ENCODE assay signal across 8 cellular contexts in genomic region chr2:195535911-195536522, GRCh38.
DNase-seq lines count a peak whose midpoint lies in the region; ATAC-seq lines count a peak whose summit lies in the region.

No MANE protein-coding gene starts in this region.

- peak; percentile 84 for ATAC-seq in HG03108 (IDR thresholded peaks at IDR 0.05; ENCODE audit: unreplicated experiment)
- ATAC-seq in activated naive CD8-positive, alpha-beta T cell treated with anti-CD3 and anti-CD28 coated beads, Interleukin-2, amount 50 U/mL, for 24 hours = peak; percentile 65

- H3K4me3 Mint-ChIP-seq in T-helper 2 cell treated with Interferon-gamma antibody and Interleukin-4, amounts not matched to agents 5 μg/mL and 100 μg/mL, for 36 hours = peak overlapping the region; percentile 89
- H3K4me3 Mint-ChIP-seq in activated naive CD8-positive, alpha-beta T cell treated with anti-CD3 and anti-CD28 coated beads, Interleukin-2, amount 50 U/mL, for 24 hours = peak overlapping the region; percentile 31

- H3K4me1 Mint-ChIP-seq in T-helper 2 cell treated with Interferon-gamma antibody and Interleukin-4, amounts not matched to agents 5 μg/mL and 100 μg/mL, for 36 hours (ENCODE audit: low read depth) = peaks cover 90% of the 10 kb centered on the region
- peaks cover 81% of the 10 kb centered on the region for H3K4me1 Mint-ChIP-seq in activated naive CD8-positive, alpha-beta T cell treated with anti-CD3 and anti-CD28 coated beads, Interleukin-2, amount 50 U/mL, for 24 hours

- DNase-seq in GM19238 (ENCODE audit: insufficient read length, low spot score) = peak; percentile 53
- peak; percentile 86 for DNase-seq in T-helper 2 cell treated with Interferon-gamma antibody and Interleukin-4, amounts not matched to agents 5 μg/mL and 100 μg/mL, for 36 hours (ENCODE audit: low spot score)
- DNase-seq in activated naive CD8-positive, alpha-beta T cell treated with anti-CD3 and anti-CD28 coated beads, Interleukin-2, amount 50 U/mL, for 24 hours = peak; percentile 66
- DNase-seq in stimulated activated CD4-positive, alpha-beta T cell treated with anti-CD3 and anti-CD28 coated beads, Interleukin-4, amount 100 ng/mL, for 24 hours = peak; percentile 70
- no peak for DNase-seq in kidney glomerular epithelial cell (lab: John Stamatoyannopoulos, UW)
- no peak for DNase-seq in GDM1 (lab: John Stamatoyannopoulos, UW)
- DNase-seq in NCI-H526 (lab: John Stamatoyannopoulos, UW) = no peak

- H3K9me3 Mint-ChIP-seq in T-helper 2 cell treated with Interferon-gamma antibody and Interleukin-4, amounts not matched to agents 5 μg/mL and 100 μg/mL, for 36 hours = peaks cover 6% of the 10 kb centered on the region
- H3K9me3 Mint-ChIP-seq in activated naive CD8-positive, alpha-beta T cell treated with anti-CD3 and anti-CD28 coated beads, Interleukin-2, amount 50 U/mL, for 24 hours = peaks cover 4% of the 10 kb centered on the region

- H3K27ac Mint-ChIP-seq in T-helper 2 cell treated with Interferon-gamma antibody and Interleukin-4, amounts not matched to agents 5 μg/mL and 100 μg/mL, for 36 hours = peak overlapping the region; percentile 96
- peak overlapping the region; percentile 71 for H3K27ac Mint-ChIP-seq in activated naive CD8-positive, alpha-beta T cell treated with anti-CD3 and anti-CD28 coated beads, Interleukin-2, amount 50 U/mL, for 24 hours

- H3K36me3 Mint-ChIP-seq in T-helper 2 cell treated with Interferon-gamma antibody and Interleukin-4, amounts not matched to agents 5 μg/mL and 100 μg/mL, for 36 hours (ENCODE audit: low read depth) = peaks cover 40% of the 10 kb centered on the region
- peaks cover 2% of the 10 kb centered on the region for H3K36me3 Mint-ChIP-seq in activated naive CD8-positive, alpha-beta T cell treated with anti-CD3 and anti-CD28 coated beads, Interleukin-2, amount 50 U/mL, for 24 hours (ENCODE audit: low read depth)

- no peaks in the 10 kb centered on the region for H3K27me3 Mint-ChIP-seq in T-helper 2 cell treated with Interferon-gamma antibody and Interleukin-4, amounts not matched to agents 5 μg/mL and 100 μg/mL, for 36 hours (ENCODE audit: low read depth)
- H3K27me3 Mint-ChIP-seq in activated naive CD8-positive, alpha-beta T cell treated with anti-CD3 and anti-CD28 coated beads, Interleukin-2, amount 50 U/mL, for 24 hours = no peaks in the 10 kb centered on the region

Comparison
In these comparisons a context has a peak if more than half of its experiments do, and no peak if none do; other contexts are left out.
1. DNase-seq: peak in GM19238 (single experiment), T-helper 2 cell treated with Interferon-gamma antibody and Interleukin-4, amounts not matched to agents 5 μg/mL and 100 μg/mL, for 36 hours (single experiment), activated naive CD8-positive, alpha-beta T cell treated with anti-CD3 and anti-CD28 coated beads, Interleukin-2, amount 50 U/mL, for 24 hours (single experiment) and stimulated activated CD4-positive, alpha-beta T cell treated with anti-CD3 and anti-CD28 coated beads, Interleukin-4, amount 100 ng/mL, for 24 hours (single experiment); none in kidney glomerular epithelial cell (single experiment), GDM1 (single experiment) and NCI-H526 (0 of 2).